In genomic region chr2:188666503-188666902, GRCh38 we compare ENCODE assay signal across 23 cellular contexts.
"Had no signal": no experiment of that assay in that cellular context is flagged by ENCODE, and none has a peak within 500 bp of the region (broad histone marks: within the 10 kb centered on the region; RNA-seq: fewer than 3 reads in every experiment).

No MANE protein-coding gene starts in this region.

- H3K27ac Mint-ChIP-seq: naive thymus-derived CD4-positive, alpha-beta T cell; natural killer cell treated with Interleukin-12 subunit alpha and Interleukin-12 subunit beta and Interleukin-15 and Interleukin-18, amount 100 ng/mL, for 72 hours; progenitor cell of endocrine pancreas; stimulated activated naive B cell treated with anti-CD40 and anti-IgM and Interleukin-4, amounts not matched to agents 10 μg/mL and 1 μg/mL and 100 μg/mL, for 72 hours had no signal

- H3K4me1 ChIP-seq: left ventricle myocardium inferior, stomach, testis, thyroid gland, upper lobe of right lung had no signal

- DNase-seq: head of caudate nucleus; hippocampal formation; islet precursor cell; left ventricle myocardium inferior; naive thymus-derived CD4-positive, alpha-beta T cell; ovary; right cardiac atrium; stimulated activated CD4-positive, alpha-beta T cell treated with anti-CD3 and anti-CD28 coated beads, Interleukin-12 subunit alpha, Interleukin-12 subunit beta, amount 100 ng/mL, for 4 hours; stimulated activated CD4-positive, alpha-beta T cell treated with anti-CD3 and anti-CD28 coated beads, Interleukin-15, amount 100 ng/mL, for 24 hours; stimulated activated CD4-positive, alpha-beta T cell treated with anti-CD3 and anti-CD28 coated beads, Interleukin-2, amount 100 ng/mL, for 24 hours; stimulated activated CD4-positive, alpha-beta T cell treated with anti-CD3 and anti-CD28 coated beads, Interleukin-4, amount 100 ng/mL, for 1 hour; stimulated activated naive B cell treated with anti-CD40 and anti-IgM and Interleukin-4, amounts not matched to agents 10 μg/mL and 1 μg/mL and 100 μg/mL, for 72 hours; stimulated activated naive CD8-positive, alpha-beta T cell treated with anti-CD3 and anti-CD28 coated beads, Interleukin-15, Interleukin-2, amounts not matched to agents 100 U/mL and 50 U/mL, for 24 hours; stomach; testis; thyroid gland; transverse colon; upper lobe of right lung had no signal

- H3K36me3 ChIP-seq: left ventricle myocardium inferior, ovary, stomach, thyroid gland, transverse colon, upper lobe of right lung had no signal

- H3K27me3 ChIP-seq: ovary, stomach, testis, thyroid gland, transverse colon, upper lobe of right lung had no signal

- H3K27ac ChIP-seq: left ventricle myocardium inferior, ovary, stomach, testis, thyroid gland, transverse colon, upper lobe of right lung had no signal

- H3K4me3 Mint-ChIP-seq: naive thymus-derived CD4-positive, alpha-beta T cell; natural killer cell treated with Interleukin-12 subunit alpha and Interleukin-12 subunit beta and Interleukin-15 and Interleukin-18, amount 100 ng/mL, for 72 hours; stimulated activated naive B cell treated with anti-CD40 and anti-IgM and Interleukin-4, amounts not matched to agents 10 μg/mL and 1 μg/mL and 100 μg/mL, for 72 hours had no signal

- H3K4me3 ChIP-seq: left ventricle myocardium inferior, lung, ovary, skin epidermis, stomach, testis, thyroid gland, transverse colon, upper lobe of right lung had no signal

- H3K27me3 Mint-ChIP-seq: naive thymus-derived CD4-positive, alpha-beta T cell; natural killer cell treated with Interleukin-12 subunit alpha and Interleukin-12 subunit beta and Interleukin-15 and Interleukin-18, amount 100 ng/mL, for 72 hours; progenitor cell of endocrine pancreas; stimulated activated naive B cell treated with anti-CD40 and anti-IgM and Interleukin-4, amounts not matched to agents 10 μg/mL and 1 μg/mL and 100 μg/mL, for 72 hours had no signal

- H3K9me3 ChIP-seq: left ventricle myocardium inferior, ovary, stomach, testis, thyroid gland, transverse colon, upper lobe of right lung had no signal

- H3K36me3 Mint-ChIP-seq: naive thymus-derived CD4-positive, alpha-beta T cell; natural killer cell treated with Interleukin-12 subunit alpha and Interleukin-12 subunit beta and Interleukin-15 and Interleukin-18, amount 100 ng/mL, for 72 hours; stimulated activated naive B cell treated with anti-CD40 and anti-IgM and Interleukin-4, amounts not matched to agents 10 μg/mL and 1 μg/mL and 100 μg/mL, for 72 hours had no signal

- H3K4me1 Mint-ChIP-seq: naive thymus-derived CD4-positive, alpha-beta T cell; stimulated activated naive B cell treated with anti-CD40 and anti-IgM and Interleukin-4, amounts not matched to agents 10 μg/mL and 1 μg/mL and 100 μg/mL, for 72 hours had no signal

- ATAC-seq: naive thymus-derived CD4-positive, alpha-beta T cell; natural killer cell treated with Interleukin-12 subunit alpha and Interleukin-12 subunit beta and Interleukin-15 and Interleukin-18, amount 100 ng/mL, for 72 hours; right cardiac atrium; sciatic nerve; stimulated activated naive B cell treated with anti-CD40 and anti-IgM and Interleukin-4, amounts not matched to agents 10 μg/mL and 1 μg/mL and 100 μg/mL, for 72 hours; stimulated activated naive CD8-positive, alpha-beta T cell treated with anti-CD3 and anti-CD28 coated beads, Interleukin-15, Interleukin-2, amounts not matched to agents 100 U/mL and 50 U/mL, for 24 hours; upper lobe of right lung had no signal
